Comparison of ENCODE assay signal across 8 cellular contexts in genomic region chr11:578276-579035, GRCh38. TPM values are rescaled to one million over a fixed set of nuclear protein-coding genes. Genes with fewer than 3 reads are reported as not detected.
DNase-seq lines count a peak whose midpoint lies in the region; ATAC-seq and TF ChIP-seq lines count a peak whose summit lies in the region.

No MANE protein-coding gene starts in this region.

- H3K27me3 ChIP-seq in iPS-20b (ENCODE audit: insufficient read depth, low read length), result peaks cover 20% of the 10 kb centered on the region

- no peak overlapping the region for H3K27ac Mint-ChIP-seq in activated T-helper 2 cell treated with anti-CD3 and anti-CD28 coated beads, Interferon-gamma antibody, Interleukin-2, Interleukin-4, amounts not matched to agents 10 μg/mL and 5 μg/mL and 100 μg/mL, durations not matched to agents 14 hours and 24 hours and 36 hours
- H3K27ac Mint-ChIP-seq in stimulated activated naive CD8-positive, alpha-beta T cell treated with anti-CD3 and anti-CD28 coated beads, Interleukin-15, amount 100 ng/mL, for 72 hours, result peak overlapping the region in 1 of 2 donors; percentile 95
- peak overlapping the region in 3 of 7 donors; percentile 6 to 57 (median 30) for H3K27ac Mint-ChIP-seq in CD14-positive monocyte

- H3K4me3 ChIP-seq in iPS-20b (ENCODE audit: low read length), result peak overlapping the region; percentile 86; the same call in 1 of the 2 replicates

- no peak for TF ChIP-seq CTCF in CD14-positive monocyte (IDR thresholded peaks at IDR 0.05)

- H3K9me3 Mint-ChIP-seq in activated T-cell treated with anti-CD3 and anti-CD28 coated beads, Interleukin-2, amount 50 U/mL, for 4 hours, result no peaks in the 10 kb centered on the region
- H3K9me3 Mint-ChIP-seq in activated T-helper 2 cell treated with anti-CD3 and anti-CD28 coated beads, Interferon-gamma antibody, Interleukin-2, Interleukin-4, amounts not matched to agents 10 μg/mL and 5 μg/mL and 100 μg/mL, durations not matched to agents 14 hours and 24 hours and 36 hours, result no peaks in the 10 kb centered on the region
- no peaks in the 10 kb centered on the region for H3K9me3 Mint-ChIP-seq in stimulated activated naive CD8-positive, alpha-beta T cell treated with anti-CD3 and anti-CD28 coated beads, Interleukin-15, amount 100 ng/mL, for 72 hours
- H3K9me3 Mint-ChIP-seq in CD14-positive monocyte, result peaks cover 0 to 11% (median 3%) of the 10 kb centered on the region in 7 donors

- peaks cover 5% of the 10 kb centered on the region for H3K4me1 ChIP-seq in iPS-20b (ENCODE audit: insufficient read depth, low read length)

- H3K27me3 Mint-ChIP-seq in activated T-cell treated with anti-CD3 and anti-CD28 coated beads, Interleukin-2, amount 50 U/mL, for 4 hours (ENCODE audit: low read depth), result peaks cover 6% of the 10 kb centered on the region
- H3K27me3 Mint-ChIP-seq in activated T-helper 2 cell treated with anti-CD3 and anti-CD28 coated beads, Interferon-gamma antibody, Interleukin-2, Interleukin-4, amounts not matched to agents 10 μg/mL and 5 μg/mL and 100 μg/mL, durations not matched to agents 14 hours and 24 hours and 36 hours (ENCODE audit: low read depth), result peaks cover 5% of the 10 kb centered on the region
- peaks cover 16% of the 10 kb centered on the region for H3K27me3 Mint-ChIP-seq in stimulated activated naive CD8-positive, alpha-beta T cell treated with anti-CD3 and anti-CD28 coated beads, Interleukin-15, amount 100 ng/mL, for 72 hours
- peaks cover 14 to 19% (median 14%) of the 10 kb centered on the region in 3 donors for H3K27me3 Mint-ChIP-seq in CD14-positive monocyte (ENCODE audit: low read depth in 3 of 3)

- H3K9me3 ChIP-seq in iPS-20b (ENCODE audit: insufficient read depth, low read depth, low read length), result no peaks in the 10 kb centered on the region

- peak overlapping the region; percentile 92 for H3K4me3 Mint-ChIP-seq in activated T-cell treated with anti-CD3 and anti-CD28 coated beads, Interleukin-2, amount 50 U/mL, for 4 hours
- peak overlapping the region; percentile 93 for H3K4me3 Mint-ChIP-seq in activated T-helper 2 cell treated with anti-CD3 and anti-CD28 coated beads, Interferon-gamma antibody, Interleukin-2, Interleukin-4, amounts not matched to agents 10 μg/mL and 5 μg/mL and 100 μg/mL, durations not matched to agents 14 hours and 24 hours and 36 hours (ENCODE audit: low read depth)
- peak overlapping the region; percentile 88 to 93 for H3K4me3 Mint-ChIP-seq in stimulated activated naive CD8-positive, alpha-beta T cell treated with anti-CD3 and anti-CD28 coated beads, Interleukin-15, amount 100 ng/mL, for 72 hours
- H3K4me3 Mint-ChIP-seq in CD14-positive monocyte, result no peak overlapping the region

- H3K36me3 Mint-ChIP-seq in activated T-cell treated with anti-CD3 and anti-CD28 coated beads, Interleukin-2, amount 50 U/mL, for 4 hours (ENCODE audit: insufficient read depth), result peaks cover 9% of the 10 kb centered on the region
- H3K36me3 Mint-ChIP-seq in activated T-helper 2 cell treated with anti-CD3 and anti-CD28 coated beads, Interferon-gamma antibody, Interleukin-2, Interleukin-4, amounts not matched to agents 10 μg/mL and 5 μg/mL and 100 μg/mL, durations not matched to agents 14 hours and 24 hours and 36 hours (ENCODE audit: low read depth), result peaks cover 18% of the 10 kb centered on the region
- peaks cover 28 to 29% of the 10 kb centered on the region in 2 donors for H3K36me3 Mint-ChIP-seq in CD14-positive monocyte

- no peak for DNase-seq in activated T-cell treated with anti-CD3 and anti-CD28 coated beads, Interleukin-2, amount 50 U/mL, for 4 hours
- DNase-seq in activated T-cell treated with anti-CD3 and anti-CD28 coated beads for 4 hours (no peak), CD14-positive monocyte (ENCODE audit: low spot score) (no peak), NCI-H187 treated with DMSO at 0.1 percent for 48 hours (lab: John Stamatoyannopoulos, UW) (no peak)
- DNase-seq in activated T-helper 2 cell treated with anti-CD3 and anti-CD28 coated beads, Interferon-gamma antibody, Interleukin-2, Interleukin-4, amounts not matched to agents 10 μg/mL and 5 μg/mL and 100 μg/mL, durations not matched to agents 14 hours and 24 hours and 36 hours (ENCODE audit: low spot score), result no peak
- no peak for DNase-seq in stimulated activated naive CD8-positive, alpha-beta T cell treated with anti-CD3 and anti-CD28 coated beads, Interleukin-15, amount 100 ng/mL, for 72 hours
- no peak for DNase-seq in stimulated activated CD4-positive, alpha-beta T cell treated with anti-CD3 and anti-CD28 coated beads, Interleukin-4, amount 100 ng/mL, for 4 hours

- peaks cover 19% of the 10 kb centered on the region for H3K36me3 ChIP-seq in iPS-20b (ENCODE audit: insufficient read depth, low read depth, low read length)

- peak overlapping the region; percentile 86; the same call in 1 of the 2 replicates for H3K9ac ChIP-seq in iPS-20b (ENCODE audit: low read depth, low read length)

- intact Hi-C loops in activated T-helper 2 cell treated with anti-CD3 and anti-CD28 coated beads, Interferon-gamma antibody, Interleukin-2, Interleukin-4, amounts not matched to agents 10 μg/mL and 5 μg/mL and 100 μg/mL, durations not matched to agents 14 hours and 24 hours and 36 hours (cut with micrococcal nuclease), result loop anchor here (5.0 kb wide), 1 partner anchor 34 kb away; no protein-coding TSS in a partner anchor
- intact Hi-C loops in CD14-positive monocyte (cut with micrococcal nuclease), result loop anchor here (5.0 kb wide), 2 partner anchors 34 to 71 kb away; partner anchors contain the start of gene RNH1 (in 1 of the 2)

- H3K4me1 Mint-ChIP-seq in activated T-cell treated with anti-CD3 and anti-CD28 coated beads, Interleukin-2, amount 50 U/mL, for 4 hours (ENCODE audit: low read depth), result peaks cover 55% of the 10 kb centered on the region
- peaks cover 30% of the 10 kb centered on the region for H3K4me1 Mint-ChIP-seq in activated T-helper 2 cell treated with anti-CD3 and anti-CD28 coated beads, Interferon-gamma antibody, Interleukin-2, Interleukin-4, amounts not matched to agents 10 μg/mL and 5 μg/mL and 100 μg/mL, durations not matched to agents 14 hours and 24 hours and 36 hours (ENCODE audit: low read depth)
- peaks cover 63% of the 10 kb centered on the region for H3K4me1 Mint-ChIP-seq in stimulated activated naive CD8-positive, alpha-beta T cell treated with anti-CD3 and anti-CD28 coated beads, Interleukin-15, amount 100 ng/mL, for 72 hours
- H3K4me1 Mint-ChIP-seq in CD14-positive monocyte, result peaks cover 37% of the 10 kb centered on the region

- no peak overlapping the region for H3K27ac ChIP-seq in iPS-20b (ENCODE audit: low read length)

- ATAC-seq in activated T-cell treated with anti-CD3 and anti-CD28 coated beads, Interleukin-2, amount 50 U/mL, for 4 hours, result no peak
- ATAC-seq in stimulated activated naive CD8-positive, alpha-beta T cell treated with anti-CD3 and anti-CD28 coated beads, Interleukin-15, amount 100 ng/mL, for 72 hours, result no peak

RNA-seq across cellular contexts. Expression of gene PHRF1, which starts 2.2 kb away (rescaled TPM):
- 10 to 100 TPM; 57.7 to 59.2 (median 57.7) TPM for total RNA-seq in activated T-cell treated with anti-CD3 and anti-CD28 coated beads, Interleukin-2, amount 50 U/mL, for 4 hours
- 53.7 and 54.0 TPM in 2 replicates for total RNA-seq in activated T-helper 2 cell treated with anti-CD3 and anti-CD28 coated beads, Interferon-gamma antibody, Interleukin-2, Interleukin-4, amounts not matched to agents 10 μg/mL and 5 μg/mL and 100 μg/mL, durations not matched to agents 14 hours and 24 hours and 36 hours
- polyA plus RNA-seq in CD14-positive monocyte, result 1 to 10 TPM; 1.3 to 3.3 TPM

RNA-seq across cellular contexts. Expression of gene RASSF7, which starts 17.7 kb away (rescaled TPM):
- total RNA-seq in activated T-cell treated with anti-CD3 and anti-CD28 coated beads, Interleukin-2, amount 50 U/mL, for 4 hours, result 10 to 100 TPM; 15.1 to 17.4 (median 16.1) TPM
- 19.6 and 20.3 TPM in 2 replicates for total RNA-seq in activated T-helper 2 cell treated with anti-CD3 and anti-CD28 coated beads, Interferon-gamma antibody, Interleukin-2, Interleukin-4, amounts not matched to agents 10 μg/mL and 5 μg/mL and 100 μg/mL, durations not matched to agents 14 hours and 24 hours and 36 hours
- 10 to 100 TPM in 1 of 2 donors, 1 to 10 TPM in 1; 10.0 to 12.4 TPM for polyA plus RNA-seq in CD14-positive monocyte

RNA-seq across cellular contexts. Expression of gene LMNTD2, which starts 17.9 kb away (rescaled TPM):
- total RNA-seq in activated T-cell treated with anti-CD3 and anti-CD28 coated beads, Interleukin-2, amount 50 U/mL, for 4 hours, result 1 to 10 TPM in 2 of 3 donors, under 1 TPM in 1; 0.71 to 1.3 (median 1.1) TPM
- total RNA-seq in activated T-helper 2 cell treated with anti-CD3 and anti-CD28 coated beads, Interferon-gamma antibody, Interleukin-2, Interleukin-4, amounts not matched to agents 10 μg/mL and 5 μg/mL and 100 μg/mL, durations not matched to agents 14 hours and 24 hours and 36 hours, result 1.1 and 1.3 TPM in 2 replicates
- 1 to 10 TPM in 1 of 2 donors, under 1 TPM in 1; 0.67 to 1.2 TPM for polyA plus RNA-seq in CD14-positive monocyte

RNA-seq across cellular contexts. Expression of gene IRF7, which starts 37.3 kb away (rescaled TPM):
- total RNA-seq in activated T-cell treated with anti-CD3 and anti-CD28 coated beads, Interleukin-2, amount 50 U/mL, for 4 hours, result 10 to 100 TPM; 16.3 to 26.7 (median 17.7) TPM
- 26.8 and 30.3 TPM in 2 replicates for total RNA-seq in activated T-helper 2 cell treated with anti-CD3 and anti-CD28 coated beads, Interferon-gamma antibody, Interleukin-2, Interleukin-4, amounts not matched to agents 10 μg/mL and 5 μg/mL and 100 μg/mL, durations not matched to agents 14 hours and 24 hours and 36 hours
- polyA plus RNA-seq in CD14-positive monocyte, result 10 to 100 TPM; 38.6 to 42.9 TPM

RNA-seq across cellular contexts. Expression of gene LRRC56, which starts 41.1 kb away (rescaled TPM):
- 1 to 10 TPM; 1.4 to 2.7 (median 1.7) TPM for total RNA-seq in activated T-cell treated with anti-CD3 and anti-CD28 coated beads, Interleukin-2, amount 50 U/mL, for 4 hours
- 1.3 and 2.2 TPM in 2 replicates for total RNA-seq in activated T-helper 2 cell treated with anti-CD3 and anti-CD28 coated beads, Interferon-gamma antibody, Interleukin-2, Interleukin-4, amounts not matched to agents 10 μg/mL and 5 μg/mL and 100 μg/mL, durations not matched to agents 14 hours and 24 hours and 36 hours
- under 1 TPM in 1 of 2 donors, not detected in 1; 0.09 TPM for polyA plus RNA-seq in CD14-positive monocyte

Comparison
In these comparisons a context has a peak if more than half of its experiments do, and no peak if none do; other contexts are left out.
1. H3K4me3 Mint-ChIP-seq: peak in activated T-cell treated with anti-CD3 and anti-CD28 coated beads, Interleukin-2, amount 50 U/mL, for 4 hours (single experiment), activated T-helper 2 cell treated with anti-CD3 and anti-CD28 coated beads, Interferon-gamma antibody, Interleukin-2, Interleukin-4, amounts not matched to agents 10 μg/mL and 5 μg/mL and 100 μg/mL, durations not matched to agents 14 hours and 24 hours and 36 hours (single experiment) and stimulated activated naive CD8-positive, alpha-beta T cell treated with anti-CD3 and anti-CD28 coated beads, Interleukin-15, amount 100 ng/mL, for 72 hours (2 of 2); none in CD14-positive monocyte (0 of 2).